Comparison of ENCODE assay signal across 16 cellular contexts in the genomic region with DNA sequence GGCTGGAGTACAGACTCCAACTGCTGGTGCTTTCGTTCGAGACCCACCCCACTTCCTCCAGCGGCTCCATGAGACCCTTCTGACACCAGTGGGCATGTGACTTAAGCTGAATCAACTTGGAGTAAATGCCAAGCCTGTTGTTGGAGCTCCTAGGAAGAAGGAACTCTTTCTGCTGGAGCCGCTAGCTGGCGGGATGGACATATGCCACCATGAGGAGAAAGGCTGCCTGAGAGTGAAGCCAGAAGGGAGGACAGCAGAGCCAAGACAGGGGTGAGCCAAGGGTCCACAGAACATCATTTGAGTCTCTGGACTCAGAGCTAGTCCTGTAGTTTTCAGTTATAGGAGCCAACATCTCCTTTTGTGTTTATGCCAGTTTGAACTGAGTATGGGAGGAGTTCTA. TPM values are rescaled to one million over a fixed set of nuclear protein-coding genes. Genes with fewer than 3 reads are reported as not detected.
DNase-seq lines count a peak whose midpoint lies in the region; ATAC-seq lines count a peak whose summit lies in the region.
"Had no signal": no experiment of that assay in that cellular context is flagged by ENCODE, and none has a peak within 500 bp of the region (broad histone marks: within the 10 kb centered on the region; RNA-seq: fewer than 3 reads in every experiment).

No MANE protein-coding gene starts in this region.

- H3K4me1 Mint-ChIP-seq in activated naive CD4-positive, alpha-beta T cell treated with anti-CD3 and anti-CD28 coated beads for 36 hours (ENCODE audit: low read depth): peaks cover 34% of the 10 kb centered on the region
- H3K4me1 Mint-ChIP-seq in T-helper 17 cell: peaks cover 23% of the 10 kb centered on the region
- peaks cover 38% of the 10 kb centered on the region for H3K4me1 Mint-ChIP-seq in stimulated activated effector memory CD8-positive, alpha-beta T cell treated with anti-CD3 and anti-CD28 coated beads, Interleukin-12 subunit alpha, Interleukin-12 subunit beta, amount 100 ng/mL, for 72 hours

- intact Hi-C loops in activated naive CD4-positive, alpha-beta T cell treated with anti-CD3 and anti-CD28 coated beads for 36 hours (cut with micrococcal nuclease): no loop called here

- CTCF ChIA-PET in activated naive CD4-positive, alpha-beta T cell treated with anti-CD3 and anti-CD28 coated beads for 36 hours (lab: Charles Lee): interaction anchor here (1.9 to 12.1 kb wide), 2 partner anchors 43 to 70 kb away, joined by 7 to 392 read pairs; no protein-coding TSS in a partner anchor

- no peak for ATAC-seq in T-helper 17 cell
- ATAC-seq in stimulated activated effector memory CD8-positive, alpha-beta T cell treated with anti-CD3 and anti-CD28 coated beads, Interleukin-12 subunit alpha, Interleukin-12 subunit beta, amount 100 ng/mL, for 72 hours: no peak
- ATAC-seq in HG02623 (IDR thresholded peaks at IDR 0.05; ENCODE audit: unreplicated experiment): no peak
- ATAC-seq in HG03469 (IDR thresholded peaks at IDR 0.05; ENCODE audit: unreplicated experiment): no peak
- ATAC-seq: Panc1 had no signal

- H3K9me3 ChIP-seq in T-helper 17 cell (ENCODE audit: control insufficient read depth, low read length, poor library complexity, severe bottlenecking): no peaks in the 10 kb centered on the region
- H3K9me3 ChIP-seq: BLaER1 had no signal

- H3K4me3 Mint-ChIP-seq in activated naive CD4-positive, alpha-beta T cell treated with anti-CD3 and anti-CD28 coated beads for 36 hours: no peak overlapping the region
- H3K4me3 Mint-ChIP-seq in T-helper 17 cell: no peak overlapping the region
- H3K4me3 Mint-ChIP-seq in stimulated activated effector memory CD8-positive, alpha-beta T cell treated with anti-CD3 and anti-CD28 coated beads, Interleukin-12 subunit alpha, Interleukin-12 subunit beta, amount 100 ng/mL, for 72 hours: no peak overlapping the region

- peak overlapping the region; percentile 57 for H3K27ac Mint-ChIP-seq in activated naive CD4-positive, alpha-beta T cell treated with anti-CD3 and anti-CD28 coated beads for 36 hours
- peak overlapping the region; percentile 41 for H3K27ac Mint-ChIP-seq in T-helper 17 cell
- H3K27ac Mint-ChIP-seq in stimulated activated effector memory CD8-positive, alpha-beta T cell treated with anti-CD3 and anti-CD28 coated beads, Interleukin-12 subunit alpha, Interleukin-12 subunit beta, amount 100 ng/mL, for 72 hours: peak overlapping the region; percentile 94

- H3K27me3 Mint-ChIP-seq in activated naive CD4-positive, alpha-beta T cell treated with anti-CD3 and anti-CD28 coated beads for 36 hours (ENCODE audit: low read depth): no peaks in the 10 kb centered on the region
- H3K27me3 Mint-ChIP-seq in T-helper 17 cell: no peaks in the 10 kb centered on the region

- H3K9me3 Mint-ChIP-seq in activated naive CD4-positive, alpha-beta T cell treated with anti-CD3 and anti-CD28 coated beads for 36 hours: no peaks in the 10 kb centered on the region
- H3K9me3 Mint-ChIP-seq in stimulated activated effector memory CD8-positive, alpha-beta T cell treated with anti-CD3 and anti-CD28 coated beads, Interleukin-12 subunit alpha, Interleukin-12 subunit beta, amount 100 ng/mL, for 72 hours: no peaks in the 10 kb centered on the region

- H3K36me3 Mint-ChIP-seq in activated naive CD4-positive, alpha-beta T cell treated with anti-CD3 and anti-CD28 coated beads for 36 hours (ENCODE audit: low read depth): peaks cover 50% of the 10 kb centered on the region
- peaks cover 16% of the 10 kb centered on the region for H3K36me3 Mint-ChIP-seq in T-helper 17 cell (ENCODE audit: low read depth)
- peaks cover 100% of the 10 kb centered on the region for H3K36me3 Mint-ChIP-seq in stimulated activated effector memory CD8-positive, alpha-beta T cell treated with anti-CD3 and anti-CD28 coated beads, Interleukin-12 subunit alpha, Interleukin-12 subunit beta, amount 100 ng/mL, for 72 hours

- no peak for DNase-seq in activated naive CD4-positive, alpha-beta T cell treated with anti-CD3 and anti-CD28 coated beads for 36 hours
- DNase-seq in activated naive CD4-positive, alpha-beta T cell treated with Interleukin-2 at 50 U/mL for 16 hours: no peak
- no peak for DNase-seq in T-helper 17 cell
- peak; percentile 77 for DNase-seq in medulla oblongata (ENCODE audit: extremely low spot score)
- DNase-seq in stimulated activated effector memory CD8-positive, alpha-beta T cell treated with anti-CD3 and anti-CD28 coated beads, Interleukin-12 subunit alpha, Interleukin-12 subunit beta, amount 100 ng/mL, for 72 hours (ENCODE audit: low spot score in 2 of 2): no peak
- DNase-seq in cortex of kidney (lab: John Stamatoyannopoulos, UW): no peak
- DNase-seq: activated CD4-positive, alpha-beta T cell treated with anti-CD3 and anti-CD28 coated beads for 1 hour; activated effector memory CD4-positive, alpha-beta T cell treated with Interleukin-2 at 50 U/mL for 16 hours; dermis blood vessel endothelial cell; NCI-H1105 treated with DMSO at 0.1 percent for 48 hours; NCI-H2107; stimulated activated CD4-positive, alpha-beta T cell treated with anti-CD3 and anti-CD28 coated beads, Interleukin-4, amount 100 ng/mL, for 24 hours had no signal

RNA-seq across cellular contexts. Expression of a gene that starts 35.9 kb away (rescaled TPM):
- 100 to 1,000 TPM; 272 to 284 TPM for total RNA-seq in activated naive CD4-positive, alpha-beta T cell treated with anti-CD3 and anti-CD28 coated beads for 36 hours
- 100 to 1,000 TPM; 258 to 307 TPM for total RNA-seq in T-helper 17 cell

RNA-seq across cellular contexts. Expression of a gene that starts 40.8 kb away (rescaled TPM):
- total RNA-seq in activated naive CD4-positive, alpha-beta T cell treated with anti-CD3 and anti-CD28 coated beads for 36 hours: 100 to 1,000 TPM; 238 to 263 TPM
- total RNA-seq in T-helper 17 cell: 100 to 1,000 TPM; 227 to 245 TPM

Comparison
In these comparisons a context has a peak if more than half of its experiments do, and no peak if none do; other contexts are left out.
1. H3K27ac Mint-ChIP-seq: peak in every context shown above with its lines; median percentile 94 in stimulated activated effector memory CD8-positive, alpha-beta T cell treated with anti-CD3 and anti-CD28 coated beads, Interleukin-12 subunit alpha, Interleukin-12 subunit beta, amount 100 ng/mL, for 72 hours; 57 in activated naive CD4-positive, alpha-beta T cell treated with anti-CD3 and anti-CD28 coated beads for 36 hours; 41 in T-helper 17 cell.